ENCODE assay signal across 24 cellular contexts in genomic region chr1:85438353-85438752, GRCh38. TPM values are rescaled to one million over a fixed set of nuclear protein-coding genes. Genes with fewer than 3 reads are reported as not detected.
DNase-seq lines count a peak whose midpoint lies in the region; ATAC-seq and TF ChIP-seq lines count a peak whose summit lies in the region.
"Had no signal": no experiment of that assay in that cellular context is flagged by ENCODE, and none has a peak within 500 bp of the region (broad histone marks: within the 10 kb centered on the region; RNA-seq: fewer than 3 reads in every experiment).

No MANE protein-coding gene starts in this region.

- DNase-seq in heart left ventricle = peak in 2 of 5 donors; percentile 17 to 29
- DNase-seq in right atrium auricular region (ENCODE audit: low spot score) = no peak
- DNase-seq in astrocyte of the spinal cord (ENCODE audit: low read depth, low spot score) = peak; percentile 42
- peak; percentile 51 for DNase-seq in iris pigment epithelial cell (ENCODE audit: low read depth)
- DNase-seq in spleen = no peak
- DNase-seq: activated CD4-positive, alpha-beta T cell treated with anti-CD3 and anti-CD28 coated beads for 36 hours; activated CD8-positive, alpha-beta memory T cell treated with anti-CD3 and anti-CD28 coated beads, Interleukin-2, amount 10 ng/mL, durations not matched to agents 7 days and 5 days; activated naive CD8-positive, alpha-beta T cell treated with anti-CD3 and anti-CD28 coated beads, Interleukin-2, amount 50 U/mL, for 24 hours; GF-D8; immature natural killer cell; mammary epithelial cell; NCI-H1092; NCI-H2081; NCI-H510A; RPMI8226; stimulated activated CD4-positive, alpha-beta T cell treated with anti-CD3 and anti-CD28 coated beads, Interleukin-4, amount 100 ng/mL, for 24 hours had no signal

- H3K9me3 ChIP-seq in heart left ventricle = no peaks in the 10 kb centered on the region
- H3K9me3 ChIP-seq in right atrium auricular region = no peaks in the 10 kb centered on the region
- H3K9me3 ChIP-seq in spleen = no peaks in the 10 kb centered on the region
- H3K9me3 ChIP-seq: BLaER1 treated with 17β-estradiol and CSF1 and Interleukin-3, amounts not matched to agents 10 nM and 100 nM had no signal

- H3K27ac ChIP-seq in heart left ventricle (no peak overlapping the region), right atrium auricular region (no peak overlapping the region), spleen (peak overlapping the region in 6 of 8 donors; percentile 36 to 71 (median 50))
- H3K27ac ChIP-seq: 22Rv1; BLaER1 treated with 17β-estradiol and CSF1 and Interleukin-3, amounts not matched to agents 10 nM and 100 nM; cardiac muscle cell had no signal

- in situ Hi-C loops in astrocyte of the spinal cord (cut with HindIII; ENCODE audit: low sequenced_read_pairs) = no loop called here

- H3K4me3 ChIP-seq in heart left ventricle (no peak overlapping the region), right atrium auricular region (no peak overlapping the region), astrocyte of the spinal cord (ENCODE audit: low read depth, low read length) (no peak overlapping the region), spleen (no peak overlapping the region)
- H3K4me3 ChIP-seq: BLaER1 treated with 17β-estradiol and CSF1 and Interleukin-3, amounts not matched to agents 10 nM and 100 nM; cardiac muscle cell had no signal

- intact Hi-C loops in heart left ventricle (cut with DNase I) = no loop called here
- intact Hi-C loops in spleen (cut with DNase I; ENCODE audit: low total_unique reads) = no loop called here

- H3K36me3 ChIP-seq in heart left ventricle = no peaks in the 10 kb centered on the region
- H3K36me3 ChIP-seq in right atrium auricular region = no peaks in the 10 kb centered on the region
- no peaks in the 10 kb centered on the region for H3K36me3 ChIP-seq in spleen
- H3K36me3 ChIP-seq: BLaER1 treated with 17β-estradiol and CSF1 and Interleukin-3, amounts not matched to agents 10 nM and 100 nM; cardiac muscle cell had no signal

- ATAC-seq in heart left ventricle = peak in 3 of 4 donors; percentile 42 to 69 (median 45)
- ATAC-seq in GM19395 (IDR thresholded peaks at IDR 0.05; ENCODE audit: unreplicated experiment) = no peak
- no peak for ATAC-seq in GM19455 (IDR thresholded peaks at IDR 0.05; ENCODE audit: unreplicated experiment)
- no peak for ATAC-seq in HG02759 (IDR thresholded peaks at IDR 0.05; ENCODE audit: unreplicated experiment)
- ATAC-seq: activated CD4-positive, alpha-beta T cell treated with anti-CD3 and anti-CD28 coated beads for 36 hours; activated CD8-positive, alpha-beta memory T cell treated with anti-CD3 and anti-CD28 coated beads, Interleukin-2, amount 10 ng/mL, durations not matched to agents 7 days and 5 days; activated naive CD8-positive, alpha-beta T cell treated with anti-CD3 and anti-CD28 coated beads, Interleukin-2, amount 50 U/mL, for 24 hours had no signal

- TF ChIP-seq CTCF in heart left ventricle (IDR thresholded peaks at IDR 0.05) = no peak
- no peak for TF ChIP-seq CTCF in right atrium auricular region (IDR thresholded peaks at IDR 0.05)
- no peak for TF ChIP-seq CTCF in astrocyte of the spinal cord (IDR thresholded peaks at IDR 0.05; ENCODE audit: low read depth, low read length)
- TF ChIP-seq CTCF in spleen (IDR thresholded peaks at IDR 0.05 in 8 of 11, conservative IDR thresholded peaks at IDR 0.05 in 3 of 11) = no peak

- H3K4me1 ChIP-seq in heart left ventricle = peaks cover 0 to 32% (median 7%) of the 10 kb centered on the region in 12 donors
- H3K4me1 ChIP-seq in right atrium auricular region = peaks cover 0 to 13% of the 10 kb centered on the region in 2 donors
- H3K4me1 ChIP-seq in spleen = peaks cover 0 to 7% (median 0%) of the 10 kb centered on the region in 6 donors
- H3K4me1 ChIP-seq: parathyroid adenoma had no signal

- H3K27me3 ChIP-seq in heart left ventricle = no peaks in the 10 kb centered on the region
- no peaks in the 10 kb centered on the region for H3K27me3 ChIP-seq in right atrium auricular region
- H3K27me3 ChIP-seq in spleen (replicated peaks in 1 of 7) = no peaks in the 10 kb centered on the region
- H3K27me3 ChIP-seq: BLaER1 treated with 17β-estradiol and CSF1 and Interleukin-3, amounts not matched to agents 10 nM and 100 nM; cardiac muscle cell had no signal

- 64 to 76% (median 68%) methylated on average over 2 of the region's 2 CpGs for WGBS in heart left ventricle, 4 donors
- WGBS in spleen, 5 donors = 51 to 76% (median 68%) methylated on average over 2 of the region's 2 CpGs

- TF ChIP-seq POLR2A in heart left ventricle (IDR thresholded peaks at IDR 0.05) = no peak
- no peak for TF ChIP-seq POLR2A in spleen (IDR thresholded peaks at IDR 0.05)

RNA-seq across cellular contexts. Expression of gene DDAH1, which starts 26.6 kb away (rescaled TPM):
- total RNA-seq in heart left ventricle (10 to 100 TPM in 8 of 9 donors, 1 to 10 TPM in 1; 9.8 to 33.9 (median 18.0) TPM), right atrium auricular region (10 to 100 TPM; 10.8 to 18.3 TPM), spleen (10 to 100 TPM in 6 of 7 donors, 1 to 10 TPM in 1; 8.2 to 19.8 (median 15.6) TPM)
- polyA plus RNA-seq in heart left ventricle (10 to 100 TPM in 1 of 2 donors, 1 to 10 TPM in 1; 5.7 to 14.7 TPM), spleen (1 to 10 TPM; 1.8 to 3.9 (median 2.3) TPM)
- total RNA-seq: activated CD8-positive, alpha-beta memory T cell treated with anti-CD3 and anti-CD28 coated beads, Interleukin-2, amount 10 ng/mL, durations not matched to agents 7 days and 5 days; activated T-helper 2 cell treated with anti-CD3 and anti-CD28 coated beads, Interferon-gamma antibody, Interleukin-2, Interleukin-4, amounts not matched to agents 10 μg/mL and 5 μg/mL and 100 μg/mL, durations not matched to agents 14 hours and 24 hours and 36 hours had no signal
- polyA plus RNA-seq: immature natural killer cell had no signal

Comparison
In these comparisons a context has a peak if more than half of its experiments do, and no peak if none do; other contexts are left out.
1. ATAC-seq: peak in heart left ventricle (3 of 4); none in GM19395 (single experiment), GM19455 (single experiment) and HG02759 (single experiment).
2. DNase-seq: peak in astrocyte of the spinal cord (single experiment) and iris pigment epithelial cell (single experiment); none in right atrium auricular region (single experiment) and spleen (single experiment).
3. H3K27ac ChIP-seq: peak in spleen (6 of 8); none in heart left ventricle (0 of 12) and right atrium auricular region (0 of 2).